In genomic region chr21:31660134-31660565, GRCh38 we compare ENCODE assay signal across 8 cellular contexts. TPM values are rescaled to one million over a fixed set of nuclear protein-coding genes. Genes with fewer than 3 reads are reported as not detected.
DNase-seq lines count a peak whose midpoint lies in the region; ATAC-seq lines count a peak whose summit lies in the region.

No MANE protein-coding gene starts in this region.

- peak overlapping the region; percentile 92 to 93 for H3K27ac ChIP-seq in esophagus (ENCODE audit: low read depth in 2 of 2, low read length in 1 of 2)

- peaks cover 0 to 2% of the 10 kb centered on the region in 2 donors for H3K4me1 ChIP-seq in esophagus (ENCODE audit: control insufficient read depth in 2 of 2, insufficient read depth in 2 of 2, low read length in 1 of 2)

- WGBS in esophagus, 2 donors = 0 to 1% methylated on average over 18 to 26 of the region's 26 CpGs

- H3K27me3 ChIP-seq in esophagus (ENCODE audit: control insufficient read depth in 1 of 2, insufficient read depth in 2 of 2, low read length in 2 of 2) = no peaks in the 10 kb centered on the region

- DNase-seq in Caki2 (ENCODE audit: low read depth) = peak; percentile 25
- DNase-seq in SW480 (ENCODE audit: low spot score) = peak; percentile 31
- peak; percentile 57 for DNase-seq in myocyte (ENCODE audit: low read depth)
- DNase-seq in NCI-H187 treated with DMSO at 0.1 percent for 48 hours (lab: John Stamatoyannopoulos, UW) = no peak
- no peak for DNase-seq in stimulated activated CD4-positive, alpha-beta T cell treated with anti-CD3 and anti-CD28 coated beads, Interleukin-4, amount 100 ng/mL, for 4 hours

- peak; percentile 25 for ATAC-seq in GM19351 (IDR thresholded peaks at IDR 0.05; ENCODE audit: unreplicated experiment)
- ATAC-seq in HG03354 (IDR thresholded peaks at IDR 0.05; ENCODE audit: poor library complexity, severe bottlenecking, unreplicated experiment) = peak; percentile 40

- H3K9me3 ChIP-seq in esophagus (ENCODE audit: control insufficient read depth in 2 of 2, insufficient read depth in 1 of 2, low read depth in 1 of 2, low read length in 1 of 2) = no peaks in the 10 kb centered on the region

- H3K4me3 ChIP-seq in esophagus (ENCODE audit: low read depth in 1 of 2, low read length in 2 of 2) = peak overlapping the region; percentile 79 to 95

- H3K36me3 ChIP-seq in esophagus (ENCODE audit: control insufficient read depth in 2 of 2, insufficient read depth in 2 of 2, low read length in 1 of 2) = peaks cover 0 to 3% of the 10 kb centered on the region in 2 donors

- in situ Hi-C loops in Caki2 (cut with HindIII; ENCODE audit: low pct_unique_long_range_greater_than_20kb, low sequenced_read_pairs) = no loop called here

RNA-seq across cellular contexts. Expression of gene SOD1, which starts 0.7 kb away (rescaled TPM):
- 453 and 479 TPM in 2 replicates for total RNA-seq in Caki2 (2014; rRNA removed; shearing (Covaris generic); ENCODE audit: low replicate concordance)
- 100 to 1,000 TPM; 269 to 319 TPM for polyA plus RNA-seq in esophagus
- total RNA-seq in myocyte = 175 and 206 TPM in 2 replicates
- polyA plus RNA-seq in myocyte (2012) = 349 TPM

Comparison
In these comparisons a context has a peak if more than half of its experiments do, and no peak if none do; other contexts are left out.
1. DNase-seq: peak in Caki2 (single experiment), SW480 (single experiment) and myocyte (single experiment); none in NCI-H187 treated with DMSO at 0.1 percent for 48 hours (single experiment) and stimulated activated CD4-positive, alpha-beta T cell treated with anti-CD3 and anti-CD28 coated beads, Interleukin-4, amount 100 ng/mL, for 4 hours (0 of 2).